In genomic region chr20:3590164-3590563, GRCh38 we compare ENCODE assay signal across 15 cellular contexts.
"Had no signal": no experiment of that assay in that cellular context is flagged by ENCODE, and none has a peak within 500 bp of the region (broad histone marks: within the 10 kb centered on the region; RNA-seq: fewer than 3 reads in every experiment).

No MANE protein-coding gene starts in this region.

- H3K9me3 Mint-ChIP-seq: effector memory CD8-positive, alpha-beta T cell; natural killer cell; stimulated activated naive B cell treated with anti-CD40 and anti-IgM and Interleukin-4, amounts not matched to agents 10 μg/mL and 1 μg/mL and 100 μg/mL, for 72 hours; stimulated activated naive CD8-positive, alpha-beta T cell treated with anti-CD3 and anti-CD28 coated beads, Interleukin-15, amount 100 ng/mL, for 72 hours had no signal

- H3K4me3 Mint-ChIP-seq: effector memory CD8-positive, alpha-beta T cell; natural killer cell; neural crest cell; stimulated activated naive B cell treated with anti-CD40 and anti-IgM and Interleukin-4, amounts not matched to agents 10 μg/mL and 1 μg/mL and 100 μg/mL, for 72 hours; stimulated activated naive CD8-positive, alpha-beta T cell treated with anti-CD3 and anti-CD28 coated beads, Interleukin-15, amount 100 ng/mL, for 72 hours had no signal

- DNase-seq: effector memory CD8-positive, alpha-beta T cell; gastrocnemius medialis; islet precursor cell; mammary epithelial cell; mucosa of descending colon; natural killer cell; posterior cingulate gyrus; sigmoid colon; stimulated activated CD4-positive, alpha-beta T cell treated with anti-CD3 and anti-CD28 coated beads, Interleukin-2, amount 100 ng/mL, for 24 hours; stimulated activated CD4-positive, alpha-beta T cell treated with anti-CD3 and anti-CD28 coated beads, Interleukin-4, amount 100 ng/mL, for 4 hours; stimulated activated naive B cell treated with anti-CD40 and anti-IgM and Interleukin-4, amounts not matched to agents 10 μg/mL and 1 μg/mL and 100 μg/mL, for 72 hours; stimulated activated naive CD8-positive, alpha-beta T cell treated with anti-CD3 and anti-CD28 coated beads, Interleukin-15, amount 100 ng/mL, for 72 hours; testis; upper lobe of right lung had no signal

- H3K27me3 Mint-ChIP-seq: effector memory CD8-positive, alpha-beta T cell; stimulated activated naive B cell treated with anti-CD40 and anti-IgM and Interleukin-4, amounts not matched to agents 10 μg/mL and 1 μg/mL and 100 μg/mL, for 72 hours; stimulated activated naive CD8-positive, alpha-beta T cell treated with anti-CD3 and anti-CD28 coated beads, Interleukin-15, amount 100 ng/mL, for 72 hours had no signal

- H3K4me1 Mint-ChIP-seq: natural killer cell; neural crest cell; stimulated activated naive B cell treated with anti-CD40 and anti-IgM and Interleukin-4, amounts not matched to agents 10 μg/mL and 1 μg/mL and 100 μg/mL, for 72 hours; stimulated activated naive CD8-positive, alpha-beta T cell treated with anti-CD3 and anti-CD28 coated beads, Interleukin-15, amount 100 ng/mL, for 72 hours had no signal

- H3K27ac Mint-ChIP-seq: natural killer cell; stimulated activated naive B cell treated with anti-CD40 and anti-IgM and Interleukin-4, amounts not matched to agents 10 μg/mL and 1 μg/mL and 100 μg/mL, for 72 hours had no signal
